8 cellular contexts compared by ENCODE assay signal in genomic region chr3:64267774-64268604, GRCh38. TPM values are rescaled to one million over a fixed set of nuclear protein-coding genes. Genes with fewer than 3 reads are reported as not detected.
DNase-seq lines count a peak whose midpoint lies in the region; ATAC-seq, FAIRE-seq and TF ChIP-seq lines count a peak whose summit lies in the region.

No MANE protein-coding gene starts in this region.

- no peaks in the 10 kb centered on the region for H3K27me3 ChIP-seq in HUES6 (ENCODE audit: control insufficient read depth, insufficient read depth, low read length)
- H3K27me3 ChIP-seq in H1 (replicated peaks in 1 of 4; ENCODE audit: control insufficient read depth in 3 of 4, extremely low read depth in 1 of 4, insufficient read depth in 3 of 4, low read length in 3 of 4) = no peaks in the 10 kb centered on the region
- no peaks in the 10 kb centered on the region for H3K27me3 ChIP-seq in stomach smooth muscle (ENCODE audit: control insufficient read depth in 1 of 2, insufficient read depth in 2 of 2, low read length in 2 of 2)

- H3K4me1 ChIP-seq in HUES6 (ENCODE audit: control insufficient read depth, insufficient read depth, low read length) (peaks cover 17% of the 10 kb centered on the region), H1 (replicated peaks in 1 of 4; ENCODE audit: control insufficient read depth in 3 of 4, insufficient read depth in 4 of 4, low read length in 3 of 4) (peaks cover 0 to 18% (median 9%) of the 10 kb centered on the region in 4 experiments; a peak in 4 of 7 replicates), stomach smooth muscle (ENCODE audit: control insufficient read depth, insufficient read depth, low read length) (peaks cover 23% of the 10 kb centered on the region)

- no peak overlapping the region for H4K91ac ChIP-seq in H1 (replicated peaks; ENCODE audit: insufficient read length, low read length)

- H2BK15ac ChIP-seq in H1 (ENCODE audit: low read length) = no peak overlapping the region

- TF ChIP-seq EP300 in H1 (IDR thresholded peaks at IDR 0.05; ENCODE audit: borderline replicate concordance in 1 of 2, low read depth in 2 of 2, low read length in 2 of 2) = no peak; a peak in 1 of 3 replicates

- H2BK120ac ChIP-seq in H1 (replicated peaks; ENCODE audit: low read depth, low read length) = no peak overlapping the region

- peak overlapping the region; percentile 62 for H2BK5ac ChIP-seq in H1 (ENCODE audit: low read depth, low read length)

- no peak for ATAC-seq in activated CD4-positive, CD25-positive, alpha-beta regulatory T cell treated with anti-CD3 and anti-CD28 coated beads, Interleukin-2, amount 50 U/mL, for 24 hours
- no peak for ATAC-seq in HG02885 (IDR thresholded peaks at IDR 0.05; ENCODE audit: poor library complexity, unreplicated experiment)

- 7% methylated on average over 29 of the region's 30 CpGs; no CpG with 5 or more reads in 1 of the 2 experiments for WGBS in H1 (ENCODE audit: extremely low coverage in 1 of 2, insufficient coverage in 1 of 2, insufficient read length in 1 of 2, insufficient replicate concordance in 2 of 2, low coverage in 1 of 2, low lambda C conversion rate in 2 of 2, missing lambda C conversion rate in 1 of 2), 2 experiments

- H3K18ac ChIP-seq in H1 (ENCODE audit: extremely low read depth, low read length) = peak overlapping the region; percentile 39; the same call in 1 of the 2 replicates

- no peak for FAIRE-seq in H1 (lab: Jason Lieb, UNC)

- no peak for TF ChIP-seq CTCF in H1 (IDR thresholded peaks at IDR 0.05; ENCODE audit: control extremely low read depth in 1 of 3, insufficient read depth in 1 of 3, low read depth in 1 of 3, low read length in 3 of 3)

- H2AK5ac ChIP-seq in H1 (ENCODE audit: low read depth, low read length) = no peak overlapping the region

- H3K4me3 ChIP-seq in HUES6 (ENCODE audit: low read depth, low read length) (peak overlapping the region; percentile 67), H1 (ENCODE audit: extremely low read depth in 1 of 4, insufficient read depth in 2 of 4, low read depth in 3 of 4, low read length in 4 of 4) (peak overlapping the region; percentile 57 to 70 (median 68)), stomach smooth muscle (ENCODE audit: low read length in 2 of 2) (peak overlapping the region; percentile 92 to 93)

- H3K9me3 ChIP-seq in HUES6 (ENCODE audit: control insufficient read depth, insufficient read depth, low read depth, low read length) (peaks cover 9% of the 10 kb centered on the region; the same call in 1 of the 2 replicates), H1 (ENCODE audit: insufficient read depth in 2 of 2, low read depth in 1 of 2, low read length in 1 of 2) (peaks cover 0 to 3% of the 10 kb centered on the region in 2 experiments; a peak in 1 of 4 replicates), stomach smooth muscle (ENCODE audit: control insufficient read depth in 2 of 2, low read length in 2 of 2) (no peaks in the 10 kb centered on the region)

- POLR2A ChIA-PET in H1 (lab: Charles Lee; ENCODE audit: partially characterized antibody) = interaction anchor here (0.6 to 1.3 kb wide), 5 partner anchors 9 to 83 kb away, joined by 3 read pairs; no protein-coding TSS in a partner anchor

- TF ChIP-seq RAD21 in H1 (IDR thresholded peaks at IDR 0.05 in 1 of 2, conservative IDR thresholded peaks at IDR 0.05 in 1 of 2; ENCODE audit: low read depth in 2 of 2, low read length in 2 of 2) = no peak

- no peak for TF ChIP-seq POLR2A in H1 (IDR thresholded peaks at IDR 0.05; ENCODE audit: control extremely low read depth in 1 of 2, low read depth in 2 of 2, low read length in 2 of 2)

- CTCF ChIA-PET in H1 (lab: Charles Lee; ENCODE audit: partially characterized antibody) = interaction anchor here (1.1 to 4.0 kb wide), 9 partner anchors 15 to 217 kb away, joined by 3 to 20 read pairs (median 7); partner anchors contain the start of gene PRICKLE2

- peak overlapping the region; percentile 56 for H3K9ac ChIP-seq in HUES6 (ENCODE audit: low read length)
- peak overlapping the region in 3 of 4 experiments; percentile 9 to 57 (median 23); a peak in 2 of 7 replicates for H3K9ac ChIP-seq in H1 (replicated peaks in 1 of 4; ENCODE audit: extremely low read depth in 1 of 4, low read depth in 3 of 4, low read length in 3 of 4)
- peak overlapping the region; percentile 83 to 92 for H3K9ac ChIP-seq in stomach smooth muscle (ENCODE audit: low read length in 2 of 2)

- H3K27ac ChIP-seq in HUES6 (ENCODE audit: low read depth, low read length) (peak overlapping the region; percentile 56; the same call in 1 of the 2 replicates), H1 (ENCODE audit: low read depth, low read length) (no peak overlapping the region), stomach smooth muscle (ENCODE audit: low read length) (peak overlapping the region; percentile 91)

- H3K79me2 ChIP-seq in H1 (ENCODE audit: control insufficient read depth in 1 of 2, insufficient read depth in 2 of 2, low read length in 2 of 2) = no peaks in the 10 kb centered on the region

- no peak overlapping the region for H3K56ac ChIP-seq in H1 (replicated peaks; ENCODE audit: insufficient read length, low read depth, low read length)

- H3K36me3 ChIP-seq in HUES6 (ENCODE audit: control insufficient read depth, insufficient read depth, low read length) (no peaks in the 10 kb centered on the region), H1 (ENCODE audit: control insufficient read depth in 2 of 4, insufficient read depth in 4 of 4, low read length in 3 of 4) (no peaks in the 10 kb centered on the region), stomach smooth muscle (ENCODE audit: control insufficient read depth in 2 of 2, insufficient read depth in 2 of 2, low read length in 2 of 2) (peaks cover 0 to under 1% of the 10 kb centered on the region in 2 donors)

- no peak overlapping the region for H4K5ac ChIP-seq in H1 (ENCODE audit: insufficient read length, low read depth, low read length)

- H2AFZ ChIP-seq in H1 (ENCODE audit: low read length) = peak overlapping the region; percentile 37; the same call in 1 of the 2 replicates

- H2BK12ac ChIP-seq in H1 (ENCODE audit: low read depth, low read length) = peak overlapping the region; percentile 69; the same call in 1 of the 2 replicates

- DNase-seq in H1 (ENCODE audit: low read depth in 1 of 2, low spot score in 2 of 2) = peak; percentile 51 to 77
- peak; percentile 79 for DNase-seq in left kidney (ENCODE audit: low read depth, low spot score)
- no peak for DNase-seq in CD1c-positive myeloid dendritic cell (ENCODE audit: extremely low spot score)
- no peak for DNase-seq in T-helper 2 cell

- H4K8ac ChIP-seq in H1 (ENCODE audit: extremely low read depth, insufficient read depth, low read length) = peak overlapping the region; percentile 45; the same call in 1 of the 2 replicates

- H4K20me1 ChIP-seq in H1 (replicated peaks in 1 of 2; ENCODE audit: control insufficient read depth in 1 of 2, insufficient read depth in 2 of 2, low read length in 2 of 2) = no peaks in the 10 kb centered on the region

- H2BK20ac ChIP-seq in H1 (ENCODE audit: low read length) = peak overlapping the region; percentile 93; the same call in 1 of the 2 replicates

- H3K14ac ChIP-seq in H1 (ENCODE audit: insufficient read length) = no peak overlapping the region

- no peak overlapping the region for H3K4ac ChIP-seq in H1 (replicated peaks; ENCODE audit: insufficient read length, low read depth, low read length)

- H3K79me1 ChIP-seq in H1 (ENCODE audit: low read depth, low read length) = no peaks in the 10 kb centered on the region

- no peak overlapping the region for H3K23ac ChIP-seq in H1 (ENCODE audit: insufficient read length)

- peak overlapping the region; percentile 71 to 80 for H3K4me2 ChIP-seq in H1 (ENCODE audit: insufficient read depth in 1 of 2, low read depth in 2 of 2, low read length in 2 of 2)

- no peaks in the 10 kb centered on the region for H3K23me2 ChIP-seq in H1 (ENCODE audit: low read depth, low read length)

TF ChIP-seq in H1, 55 proteins besides CTCF, POLR2A, EP300 and RAD21 (continues in another document):
- no peak for TF ChIP-seq MAFK (IDR thresholded peaks at IDR 0.05; ENCODE audit: low read depth, low read length)
- no peak for TF ChIP-seq BRCA1 (IDR thresholded peaks at IDR 0.05; ENCODE audit: low read depth, low read length)
- no peak for TF ChIP-seq TAF7 (optimal IDR thresholded peaks at IDR 0.05; ENCODE audit: borderline replicate concordance, low read depth, low read length)
- TF ChIP-seq BACH1 (IDR thresholded peaks at IDR 0.05; ENCODE audit: low read length) = no peak
- TF ChIP-seq SIX5 (IDR thresholded peaks at IDR 0.05; ENCODE audit: low read depth, low read length) = no peak
- TF ChIP-seq SP1 (IDR thresholded peaks at IDR 0.05; ENCODE audit: low read depth, low read length) = no peak
- TF ChIP-seq KDM4A (IDR thresholded peaks at IDR 0.05; ENCODE audit: low read depth, low read length, severe bottlenecking) = peak; percentile 62
- 0 out of 2 replicates have a peak, but pooled peaks have one; percentile 14 for TF ChIP-seq KDM1A (IDR thresholded peaks at IDR 0.05; ENCODE audit: borderline replicate concordance, low read length)
- no peak for TF ChIP-seq E2F6 (IDR thresholded peaks at IDR 0.05)
- TF ChIP-seq POU5F1 (IDR thresholded peaks at IDR 0.05; ENCODE audit: low read depth, low read length) = no peak
- no peak for TF ChIP-seq CTBP2 (IDR thresholded peaks at IDR 0.05; ENCODE audit: borderline replicate concordance, insufficient read depth, insufficient read length, low read length)

RNA-seq across cellular contexts. Expression of gene PRICKLE2, which starts 42.7 kb away (rescaled TPM):
- total RNA-seq in H1 (2021; fragmentation: NEBNext Ultra II Directional; extraction: Animal tissue kit (Norgen Biotek cat#: 25700)) = 8.0 and 8.9 TPM in 2 replicates
- 2.9 and 3.7 TPM in 2 replicates for polyA plus RNA-seq in H1 (2011; rRNA removed)
- polyA plus RNA-seq in H1 (2011; cell fraction: cytosol; rRNA removed) = 2.8 TPM
- polyA plus RNA-seq in H1 (2011; cell fraction: nucleus; rRNA removed) = 5.6 TPM
- 2.4 to 2.9 TPM (median 2.7 TPM) in 4 replicates for polyA plus RNA-seq in H1 (2012, experiment 1 of 2)
- 0.22 TPM for polyA plus RNA-seq in H1 (2012, experiment 2 of 2)
- polyA plus RNA-seq in H1 (2013, experiment 1 of 2) = 1.6 TPM
- 1.8 TPM for polyA plus RNA-seq in H1 (2013, experiment 2 of 2)
- 11.8 and 13.0 TPM in 2 replicates for polyA minus RNA-seq in H1 (2011; rRNA and poly(A)+ RNA removed)
- 6.1 TPM for polyA minus RNA-seq in H1 (2011; cell fraction: cytosol; rRNA and poly(A)+ RNA removed)
- polyA minus RNA-seq in H1 (2011; cell fraction: nucleus; rRNA and poly(A)+ RNA removed) = 17.2 TPM

Comparison
In these comparisons a context has a peak if more than half of its experiments do, and no peak if none do; other contexts are left out.
1. H3K9ac ChIP-seq: peak in every context shown above with its lines; median percentile 88 in stomach smooth muscle; 56 in HUES6; 23 in H1.
2. DNase-seq: peak in H1 (2 of 2) and left kidney (single experiment); none in CD1c-positive myeloid dendritic cell (single experiment) and T-helper 2 cell (0 of 5).
3. Peak in every context shown above with its lines, with median percentiles within 50 percentile points of each other: H3K4me3 ChIP-seq.